ENCODE assay signal across 10 cellular contexts in the genomic region with DNA sequence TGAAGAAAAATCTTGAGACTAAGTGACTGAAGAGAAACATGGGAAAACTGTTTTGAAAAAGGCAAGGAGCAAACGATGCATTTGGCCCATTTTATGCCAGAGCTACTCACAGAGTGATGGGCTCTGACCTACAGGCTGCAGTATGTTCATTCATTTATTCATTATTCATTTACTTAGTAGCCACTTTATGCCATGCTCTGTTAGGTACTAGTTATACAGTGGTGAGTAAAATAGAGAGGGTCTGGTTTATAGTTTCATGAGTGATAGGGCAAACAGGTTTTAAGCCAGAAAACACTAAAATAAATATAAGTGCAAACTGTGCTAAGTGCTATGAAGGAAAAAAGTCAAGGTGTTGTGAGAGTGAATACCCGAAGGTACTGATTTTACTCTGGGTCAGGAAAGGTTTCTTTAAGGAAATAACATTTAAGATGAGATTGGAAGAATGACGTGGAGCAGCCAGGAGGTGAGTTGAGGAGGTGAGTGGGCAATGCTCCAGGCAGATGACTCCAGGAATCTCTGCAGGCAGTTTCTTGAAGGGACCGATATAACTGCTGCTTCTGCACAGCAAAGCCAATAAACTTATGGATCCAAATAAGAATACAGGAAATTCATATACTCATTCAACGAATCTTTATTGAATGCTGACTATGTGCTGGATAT. TPM values are rescaled to one million over a fixed set of nuclear protein-coding genes. Genes with fewer than 3 reads are reported as not detected.
DNase-seq lines count a peak whose midpoint lies in the region; ATAC-seq and TF ChIP-seq lines count a peak whose summit lies in the region.
"Had no signal": no experiment of that assay in that cellular context is flagged by ENCODE, and none has a peak within 500 bp of the region (broad histone marks: within the 10 kb centered on the region; RNA-seq: fewer than 3 reads in every experiment).

No MANE protein-coding gene starts in this region.

- peak overlapping the region; percentile 58; the same call in 1 of the 2 replicates for H3K4me3 ChIP-seq in GM08714 (ENCODE audit: low read length)
- no peak overlapping the region for H3K4me3 ChIP-seq in epithelial cell of esophagus (ENCODE audit: low read length)
- H3K4me3 ChIP-seq in vagina: no peak overlapping the region

- H3K27ac ChIP-seq in vagina: no peak overlapping the region

- H3K27me3 ChIP-seq in vagina: no peaks in the 10 kb centered on the region

- TF ChIP-seq CTCF in epithelial cell of esophagus (IDR thresholded peaks at IDR 0.05; ENCODE audit: insufficient read depth, low read depth, low read length, missing control alignments) (no peak), vagina (IDR thresholded peaks at IDR 0.05) (no peak)

- ATAC-seq in GM19468 (IDR thresholded peaks at IDR 0.05; ENCODE audit: extremely low read depth, unreplicated experiment) (peak; percentile 56), HG03460 (IDR thresholded peaks at IDR 0.05; ENCODE audit: unreplicated experiment) (peak; percentile 46), left ventricle myocardium superior (no peak)

- intact Hi-C loops in vagina (cut with DNase I): no loop called here
- intact Hi-C loops in left ventricle myocardium superior (cut with micrococcal nuclease): no loop called here

- TF ChIP-seq POLR2A in vagina (IDR thresholded peaks at IDR 0.05): no peak

- H3K36me3 ChIP-seq in vagina: no peaks in the 10 kb centered on the region

- DNase-seq in epithelial cell of esophagus (ENCODE audit: low read depth) (peak; percentile 38), vagina (ENCODE audit: extremely low spot score in 2 of 2) (no peak), left ventricle myocardium superior (no peak), NCI-H2029 treated with DMSO at 0.1 percent for 48 hours (lab: John Stamatoyannopoulos, UW) (no peak), SKM-1 (lab: John Stamatoyannopoulos, UW; ENCODE audit: unreplicated experiment) (no peak)
- DNase-seq: activated CD4-positive, CD25-positive, alpha-beta regulatory T cell treated with anti-CD3 and anti-CD28 coated beads, Interleukin-2, amount 50 U/mL, for 72 hours; DMS153 had no signal

- no peaks in the 10 kb centered on the region for H3K9me3 ChIP-seq in vagina

- H3K4me1 ChIP-seq in vagina: peaks cover 44% of the 10 kb centered on the region

RNA-seq across cellular contexts. Expression of a gene that starts 56.9 kb away (rescaled TPM):
- total RNA-seq in vagina (22.3 TPM), left ventricle myocardium superior (14.8 TPM)
